In genomic region chr2:62789518-62789917, GRCh38 we compare ENCODE assay signal across 19 cellular contexts.
DNase-seq lines count a peak whose midpoint lies in the region; ATAC-seq, FAIRE-seq and TF ChIP-seq lines count a peak whose summit lies in the region.
"Had no signal": no experiment of that assay in that cellular context is flagged by ENCODE, and none has a peak within 500 bp of the region (broad histone marks: within the 10 kb centered on the region; RNA-seq: fewer than 3 reads in every experiment).

No MANE protein-coding gene starts in this region.

- H3K27ac Mint-ChIP-seq in natural killer cell treated with Interleukin-12 subunit alpha and Interleukin-12 subunit beta and Interleukin-15 and Interleukin-18, amount 100 ng/mL, for 72 hours, result no peak overlapping the region
- H3K27ac Mint-ChIP-seq: B cell; CD4-positive, CD25-positive, alpha-beta regulatory T cell had no signal

- H3K27ac ChIP-seq in GM12878 (ENCODE audit: control insufficient read depth, insufficient read depth), result no peak overlapping the region
- H3K27ac ChIP-seq in mesenchymal stem cell (ENCODE audit: low read length, poor library complexity, severe bottlenecking), result no peak overlapping the region
- H3K27ac ChIP-seq: HL-60 had no signal

- H2BK120ac ChIP-seq in mesenchymal stem cell (ENCODE audit: low read depth, low read length), result no peak overlapping the region

- no peak overlapping the region for H3K4me2 ChIP-seq in GM12878 (ENCODE audit: control insufficient read depth, insufficient read depth)
- H3K4me2 ChIP-seq in mesenchymal stem cell (ENCODE audit: low read length, poor library complexity, severe bottlenecking), result no peak overlapping the region
- H3K4me2 ChIP-seq: SK-N-SH had no signal

- no TSS peak for BruUV-seq in GM12878 (replicated peaks; lab: Mats Ljungman, UMichigan)

- H3K27me3 Mint-ChIP-seq in natural killer cell treated with Interleukin-12 subunit alpha and Interleukin-12 subunit beta and Interleukin-15 and Interleukin-18, amount 100 ng/mL, for 72 hours, result no peaks in the 10 kb centered on the region
- H3K27me3 Mint-ChIP-seq: B cell; CD4-positive, CD25-positive, alpha-beta regulatory T cell; IgD-negative memory B cell had no signal

- no peak overlapping the region for H3K4me3 Mint-ChIP-seq in natural killer cell treated with Interleukin-12 subunit alpha and Interleukin-12 subunit beta and Interleukin-15 and Interleukin-18, amount 100 ng/mL, for 72 hours
- H3K4me3 Mint-ChIP-seq: B cell; CD4-positive, CD25-positive, alpha-beta regulatory T cell; IgD-negative memory B cell had no signal

- H3K9me3 Mint-ChIP-seq in natural killer cell treated with Interleukin-12 subunit alpha and Interleukin-12 subunit beta and Interleukin-15 and Interleukin-18, amount 100 ng/mL, for 72 hours, result no peaks in the 10 kb centered on the region
- H3K9me3 Mint-ChIP-seq: CD4-positive, CD25-positive, alpha-beta regulatory T cell; IgD-negative memory B cell had no signal

- H3K36me3 ChIP-seq in GM12878 (ENCODE audit: control insufficient read depth in 2 of 2, insufficient read depth in 2 of 2, low read length in 1 of 2), result no peaks in the 10 kb centered on the region
- H3K36me3 ChIP-seq in mesenchymal stem cell (ENCODE audit: control insufficient read depth in 1 of 2, insufficient read depth in 2 of 2, low read depth in 1 of 2, low read length in 2 of 2), result peaks cover 0 to 10% of the 10 kb centered on the region in 2 experiments

- RAD21 ChIA-PET in GM12878 (lab: Charles Lee; ENCODE audit: unreplicated experiment), result interaction anchor here (1.6 to 1.7 kb wide), 2 partner anchors 21 to 698 kb away, joined by 3 to 6 read pairs; no protein-coding TSS in a partner anchor

- SMC1A ChIA-PET in GM12878 (lab: Charles Lee; ENCODE audit: uncharacterized antibody, unreplicated experiment), result interaction anchor here (0.9 to 3.6 kb wide), 5 partner anchors 9 to 698 kb away, joined by 3 to 18 read pairs (median 7); no protein-coding TSS in a partner anchor

- no peak overlapping the region for H2BK12ac ChIP-seq in mesenchymal stem cell (ENCODE audit: low read length in 2 of 2)

- in situ Hi-C loops in GM12878 (cut with MboI), result loop anchor here (5.0 to 10.0 kb wide), 3 partner anchors 398 to 755 kb away; no protein-coding TSS in a partner anchor

- H3K4ac ChIP-seq in mesenchymal stem cell (ENCODE audit: low read depth in 1 of 2, low read length in 2 of 2), result no peak overlapping the region

- no peaks in the 10 kb centered on the region for H3K4me1 ChIP-seq in GM12878 (ENCODE audit: control insufficient read depth, insufficient read depth, low read length)
- no peaks in the 10 kb centered on the region for H3K4me1 ChIP-seq in mesenchymal stem cell (ENCODE audit: control insufficient read depth, insufficient read depth, low read depth, low read length)

- no peaks in the 10 kb centered on the region for H3K36me3 Mint-ChIP-seq in natural killer cell treated with Interleukin-12 subunit alpha and Interleukin-12 subunit beta and Interleukin-15 and Interleukin-18, amount 100 ng/mL, for 72 hours
- H3K36me3 Mint-ChIP-seq: CD4-positive, CD25-positive, alpha-beta regulatory T cell; IgD-negative memory B cell had no signal

- no peak overlapping the region for H4K8ac ChIP-seq in mesenchymal stem cell (ENCODE audit: low read length)

- TF ChIP-seq POLR2A in H54 (IDR thresholded peaks at IDR 0.05; ENCODE audit: low read depth, low read length), result no peak
- TF ChIP-seq POLR2A in GM12878 (IDR thresholded peaks at IDR 0.05; ENCODE audit: low read depth, low read length), result no peak

- FAIRE-seq in H54 (lab: Jason Lieb, UNC) (peak; percentile 11), GM12878 (lab: Jason Lieb, UNC) (peak; percentile 13)

- CTCF ChIA-PET in GM12878 (lab: Yijun Ruan, JAX), result interaction anchor here (0.7 to 5.7 kb wide), 8 partner anchors 10 to 754 kb away, joined by 3 to 47 read pairs (median 6); no protein-coding TSS in a partner anchor

- H4K20me1 ChIP-seq in GM12878 (ENCODE audit: control insufficient read depth, insufficient read depth), result no peaks in the 10 kb centered on the region; the same call in 1 of the 2 replicates

- intact Hi-C loops in GM12878 (cut with micrococcal nuclease; ENCODE audit: unreplicated experiment), result loop anchor here (5.0 to 10.0 kb wide), 3 partner anchors 233 to 698 kb away; partner anchors contain the start of gene OTX1

- TF ChIP-seq EP300 in GM12878 (IDR thresholded peaks at IDR 0.05; ENCODE audit: borderline replicate concordance in 1 of 2, control insufficient read depth in 1 of 2, low read depth in 2 of 2, low read length in 2 of 2), result no peak

- no peak overlapping the region for H2AK5ac ChIP-seq in mesenchymal stem cell (ENCODE audit: low read length, severe bottlenecking)

- peaks cover 0 to 14% of the 10 kb centered on the region in 2 donors for H3K4me1 Mint-ChIP-seq in natural killer cell treated with Interleukin-12 subunit alpha and Interleukin-12 subunit beta and Interleukin-15 and Interleukin-18, amount 100 ng/mL, for 72 hours (ENCODE audit: low read depth in 2 of 2)
- H3K4me1 Mint-ChIP-seq: B cell had no signal

- no peak overlapping the region for H3K4me3 ChIP-seq in GM12878
- peak overlapping the region in 1 of 2 experiments; percentile 16 for H3K4me3 ChIP-seq in mesenchymal stem cell (ENCODE audit: insufficient read depth in 1 of 2, low read depth in 1 of 2, low read length in 2 of 2)

- TF ChIP-seq CTCF in GM12878 (IDR thresholded peaks at IDR 0.05 in 2 of 3, conservative IDR thresholded peaks at IDR 0.05 in 1 of 3; ENCODE audit: control insufficient read depth in 2 of 3, extremely low read depth in 1 of 3, insufficient read depth in 1 of 3, low read depth in 3 of 3, low read length in 3 of 3), result no peak

- no peak overlapping the region for H2BK5ac ChIP-seq in mesenchymal stem cell (ENCODE audit: low read depth, low read length, poor library complexity, severe bottlenecking)

- DNase-seq in H54 (ENCODE audit: insufficient read length, low spot score) (no peak), GM12878 (ENCODE audit: low read depth, low spot score) (no peak), mesenchymal stem cell (no peak), NCI-H526 (lab: John Stamatoyannopoulos, UW) (no peak)
- no peak for DNase-seq in activated naive CD4-positive, alpha-beta T cell (lab: John Stamatoyannopoulos, UW)
- DNase-seq in natural killer cell treated with Interleukin-12 subunit alpha and Interleukin-12 subunit beta and Interleukin-15 and Interleukin-18, amount 100 ng/mL, for 72 hours (ENCODE audit: low spot score), result no peak
- DNase-seq: CD4-positive, CD25-positive, alpha-beta regulatory T cell; COR-L47; GOT3; NCI-H1092 treated with DMSO at 0.1 percent for 48 hours; NCI-H2081; NCI-H2171 treated with DMSO at 0.1 percent for 48 hours; NK-92 treated with Interleukin-12 subunit alpha and Interleukin-12 subunit beta, amount 100 ng/mL, for 24 hours; SHP77 treated with DMSO at 0.1 percent for 48 hours; SK-N-SH had no signal

- H3K18ac ChIP-seq in mesenchymal stem cell (ENCODE audit: low read depth in 1 of 2, low read length in 2 of 2), result no peak overlapping the region

- no peak overlapping the region for H3K23ac ChIP-seq in mesenchymal stem cell (ENCODE audit: low read length in 2 of 2)

- ATAC-seq in GM12878 (peak; percentile 18; the same call in 2 of the 3 replicates), GM18858 (IDR thresholded peaks at IDR 0.05; ENCODE audit: unreplicated experiment) (no peak)
- ATAC-seq in natural killer cell treated with Interleukin-12 subunit alpha and Interleukin-12 subunit beta and Interleukin-15 and Interleukin-18, amount 100 ng/mL, for 72 hours, result no peak

- H3K14ac ChIP-seq in mesenchymal stem cell (ENCODE audit: low read length in 2 of 2), result no peak overlapping the region

- no peak overlapping the region for H2BK15ac ChIP-seq in mesenchymal stem cell (ENCODE audit: low read depth, poor library complexity, severe bottlenecking)

- H3K9ac ChIP-seq in GM12878 (ENCODE audit: control insufficient read depth, insufficient read depth, low read length) (no peak overlapping the region), mesenchymal stem cell (ENCODE audit: low read length) (peak overlapping the region; percentile 21)
- H3K9ac ChIP-seq: SK-N-SH had no signal

- H3K9me3 ChIP-seq in GM12878 (replicated peaks; ENCODE audit: control insufficient read depth, insufficient read depth, low read length) (no peaks in the 10 kb centered on the region), mesenchymal stem cell (ENCODE audit: control insufficient read depth, low read length) (no peaks in the 10 kb centered on the region)
- H3K9me3 ChIP-seq: SK-N-SH had no signal

- H4K91ac ChIP-seq in mesenchymal stem cell (ENCODE audit: low read length), result no peak overlapping the region

- no peak overlapping the region for H2AFZ ChIP-seq in GM12878 (ENCODE audit: control insufficient read depth, low read depth, low read length)
- H2AFZ ChIP-seq in mesenchymal stem cell (ENCODE audit: low read depth, low read length), result no peak overlapping the region

- H3K79me1 ChIP-seq in mesenchymal stem cell (replicated peaks; ENCODE audit: low read length, poor library complexity, severe bottlenecking), result peaks cover 9% of the 10 kb centered on the region

- POLR2A ChIA-PET in GM12878 (lab: Charles Lee), result no interaction called here

- H3K79me2 ChIP-seq in GM12878 (ENCODE audit: control insufficient read depth, insufficient read depth, low read length), result no peaks in the 10 kb centered on the region

- WGBS in GM12878 (ENCODE audit: insufficient coverage, insufficient replicate concordance, low lambda C conversion rate, missing lambda C conversion rate), result 67% methylated on average over 3 of the region's 3 CpGs
- WGBS in mesenchymal stem cell, result 79% methylated on average over 3 of the region's 3 CpGs

- TF ChIP-seq RAD21 in GM12878 (IDR thresholded peaks at IDR 0.05; ENCODE audit: insufficient read depth, low read depth, low read length), result no peak

- no peaks in the 10 kb centered on the region for H3K27me3 ChIP-seq in GM12878 (replicated peaks in 1 of 2; ENCODE audit: control insufficient read depth in 2 of 2, insufficient read depth in 2 of 2, low read length in 1 of 2)
- H3K27me3 ChIP-seq in mesenchymal stem cell (ENCODE audit: control insufficient read depth in 1 of 2, insufficient read depth in 1 of 2, low read length in 2 of 2), result no peaks in the 10 kb centered on the region

TF ChIP-seq in GM12878, 131 proteins besides CTCF, POLR2A, EP300 and RAD21 (continues in another document):
- TF ChIP-seq CBFB (IDR thresholded peaks at IDR 0.05; ENCODE audit: low read depth) (no peak), NFXL1 (IDR thresholded peaks at IDR 0.05; ENCODE audit: borderline replicate concordance) (no peak), MEF2B (IDR thresholded peaks at IDR 0.05; ENCODE audit: partially characterized antibody, poor library complexity, severe bottlenecking) (no peak), KLF5 (IDR thresholded peaks at IDR 0.05; ENCODE audit: partially characterized antibody) (no peak), NR2C2 (IDR thresholded peaks at IDR 0.05; ENCODE audit: borderline replicate concordance, control insufficient read depth, insufficient read length, low read depth) (no peak), NBN (IDR thresholded peaks at IDR 0.05) (no peak), BRCA1 (IDR thresholded peaks at IDR 0.05; ENCODE audit: low read depth, low read length) (no peak)
